1 cellular context compared by ENCODE assay signal in the genomic region with DNA sequence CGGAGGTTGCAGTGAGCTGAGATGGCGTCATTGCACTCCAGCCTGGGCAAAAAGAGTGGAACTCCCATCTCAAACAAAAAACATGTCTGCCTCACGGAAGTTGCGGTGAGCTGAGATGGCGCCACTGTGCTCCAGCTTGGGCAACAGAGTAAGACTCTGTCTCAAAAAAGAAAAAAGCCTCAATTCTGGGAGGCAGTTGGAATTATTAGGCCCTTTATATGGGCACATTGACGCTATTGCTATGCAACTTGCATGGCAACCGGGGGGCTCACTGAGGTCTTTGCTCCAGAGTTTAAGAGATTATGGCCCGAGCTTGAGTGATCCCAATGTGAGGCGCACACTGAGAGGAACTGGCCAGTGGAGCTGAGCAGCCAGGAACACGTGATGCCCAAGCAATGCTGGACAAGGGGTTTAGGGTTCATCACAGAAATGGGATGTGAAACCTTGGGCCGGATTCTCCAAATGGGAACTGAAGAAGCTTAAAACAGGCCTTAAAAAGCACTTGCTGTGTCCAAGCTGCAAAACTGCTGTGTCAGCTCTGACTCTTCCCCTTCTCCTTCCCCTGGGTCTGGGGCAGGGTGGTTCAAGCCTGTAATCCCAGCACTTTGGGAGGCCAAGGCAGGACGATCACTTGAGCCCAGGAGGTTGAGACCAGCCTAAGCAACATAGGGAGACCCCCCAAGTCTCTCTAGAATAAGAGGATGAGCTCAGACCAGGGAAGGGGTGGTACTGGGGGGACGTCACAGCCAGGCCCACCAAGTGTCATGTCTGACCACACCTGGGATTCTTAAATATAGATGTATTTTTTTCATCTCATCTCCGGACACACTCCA.
A peak's percentile ranks its signal among the peaks of the same experiment; 100 is the strongest.
TF ChIP-seq lines count a peak whose summit lies in the region.

No MANE protein-coding gene starts in this region.

TF ChIP-seq in A549, 52 proteins besides CTCF, POLR2A, EP300 and RAD21:
- TF ChIP-seq MAZ (IDR thresholded peaks at IDR 0.05; ENCODE audit: borderline replicate concordance, low read depth, low read length) (0 out of 2 replicates have a peak, but pooled peaks have one; percentile 6), NR3C1 (IDR thresholded peaks at IDR 0.05) (no peak), NPAS2 (CRISPR knock-in tag; IDR thresholded peaks at IDR 0.05; ENCODE audit: borderline replicate concordance) (peak; percentile 70), EHF (CRISPR knock-in tag; IDR thresholded peaks at IDR 0.05) (no peak; the same call in 1 of the 2 replicates), GATA3 (IDR thresholded peaks at IDR 0.05; ENCODE audit: borderline replicate concordance) (peak; percentile 70), ZFP36 (IDR thresholded peaks at IDR 0.05; ENCODE audit: borderline replicate concordance, partially characterized antibody) (no peak), PHF8 (IDR thresholded peaks at IDR 0.05; ENCODE audit: borderline replicate concordance, low read depth) (no peak), KDM1A (IDR thresholded peaks at IDR 0.05; ENCODE audit: low read depth) (no peak), ESRRA (IDR thresholded peaks at IDR 0.05; ENCODE audit: borderline replicate concordance, low read length) (no peak), ZSCAN20 (CRISPR knock-in tag; IDR thresholded peaks at IDR 0.05) (peak; percentile 6; the same call in 1 of the 2 replicates), KDM5A (IDR thresholded peaks at IDR 0.05) (no peak), CBX2 (IDR thresholded peaks at IDR 0.05; ENCODE audit: borderline replicate concordance, low read depth) (no peak), FOSL2 (IDR thresholded peaks at IDR 0.05) (no peak), FOSL2 (CRISPR knock-in tag; IDR thresholded peaks at IDR 0.05) (peak; percentile 33), ZC3H11A (IDR thresholded peaks at IDR 0.05) (no peak), HOXB13 (CRISPR knock-in tag; IDR thresholded peaks at IDR 0.05; ENCODE audit: low read depth) (peak; percentile 60; the same call in 1 of the 2 replicates), HOXA7 (CRISPR knock-in tag; IDR thresholded peaks at IDR 0.05) (peak; percentile 99), HDAC2 (IDR thresholded peaks at IDR 0.05) (no peak), HOXB5 (CRISPR knock-in tag; IDR thresholded peaks at IDR 0.05) (peak; percentile 38; the same call in 1 of the 2 replicates), MAFK (IDR thresholded peaks at IDR 0.05; ENCODE audit: partially characterized antibody) (peak; percentile 100), TFCP2L1 (CRISPR knock-in tag; IDR thresholded peaks at IDR 0.05) (peak; percentile 97), RCOR1 (IDR thresholded peaks at IDR 0.05; ENCODE audit: low read depth, low read length) (no peak), FOSB (CRISPR knock-in tag; IDR thresholded peaks at IDR 0.05) (peak; percentile 98), ZNF302 (CRISPR knock-in tag; IDR thresholded peaks at IDR 0.05) (no peak), SREBF2 (IDR thresholded peaks at IDR 0.05) (no peak), JUN (IDR thresholded peaks at IDR 0.05) (peak; percentile 99; a peak in 4 of 5 replicates), MYC (IDR thresholded peaks at IDR 0.05; ENCODE audit: borderline replicate concordance, low read length) (no peak), CHD2 (IDR thresholded peaks at IDR 0.05; ENCODE audit: low read length, partially characterized antibody) (peak; percentile 55), CBX8 (IDR thresholded peaks at IDR 0.05) (no peak), JUNB (IDR thresholded peaks at IDR 0.05) (no peak), RARB (CRISPR knock-in tag; IDR thresholded peaks at IDR 0.05) (peak; percentile 91), POLR2AphosphoS2 (conservative IDR thresholded peaks at IDR 0.05; ENCODE audit: low read length) (peak; percentile 80), EHMT2 (IDR thresholded peaks at IDR 0.05; ENCODE audit: low read depth) (no peak; the same call in 1 of the 2 replicates), RFX5 (IDR thresholded peaks at IDR 0.05) (no peak), RNF2 (IDR thresholded peaks at IDR 0.05; ENCODE audit: borderline replicate concordance, low read depth) (no peak), CEBPB (IDR thresholded peaks at IDR 0.05) (peak in 1 of 2 experiments; percentile 2; a peak in 2 of 4 replicates), BHLHE40 (IDR thresholded peaks at IDR 0.05; ENCODE audit: low read depth, low read length) (no peak), HEYL (CRISPR knock-in tag; IDR thresholded peaks at IDR 0.05) (peak; percentile 31), NFE2L2 (conservative IDR thresholded peaks at IDR 0.05; ENCODE audit: low read length) (peak; percentile 18), CHD4 (IDR thresholded peaks at IDR 0.05; ENCODE audit: borderline replicate concordance) (no peak), TP53 (CRISPR knock-in tag; IDR thresholded peaks at IDR 0.05) (peak; percentile 93), SMC3 (IDR thresholded peaks at IDR 0.05) (peak; percentile 15; the same call in 1 of the 3 replicates), FOXS1 (CRISPR knock-in tag; IDR thresholded peaks at IDR 0.05) (0 out of 2 replicates have a peak, but pooled peaks have one; percentile 39)
- TF ChIP-seq, protein P1, sequence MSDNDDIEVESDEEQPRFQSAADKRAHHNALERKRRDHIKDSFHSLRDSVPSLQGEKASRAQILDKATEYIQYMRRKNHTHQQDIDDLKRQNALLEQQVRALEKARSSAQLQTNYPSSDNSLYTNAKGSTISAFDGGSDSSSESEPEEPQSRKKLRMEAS (IDR thresholded peaks at IDR 0.05): peak; percentile 81
- TF ChIP-seq, protein P2, sequence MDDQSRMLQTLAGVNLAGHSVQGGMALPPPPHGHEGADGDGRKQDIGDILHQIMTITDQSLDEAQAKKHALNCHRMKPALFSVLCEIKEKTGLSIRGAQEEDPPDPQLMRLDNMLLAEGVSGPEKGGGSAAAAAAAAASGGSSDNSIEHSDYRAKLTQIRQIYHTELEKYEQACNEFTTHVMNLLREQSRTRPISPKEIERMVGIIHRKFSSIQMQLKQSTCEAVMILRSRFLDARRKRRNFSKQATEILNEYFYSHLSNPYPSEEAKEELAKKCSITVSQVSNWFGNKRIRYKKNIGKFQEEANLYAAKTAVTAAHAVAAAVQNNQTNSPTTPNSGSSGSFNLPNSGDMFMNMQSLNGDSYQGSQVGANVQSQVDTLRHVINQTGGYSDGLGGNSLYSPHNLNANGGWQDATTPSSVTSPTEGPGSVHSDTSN (IDR thresholded peaks at IDR 0.05): peak; percentile 95
- TF ChIP-seq, protein P3, sequence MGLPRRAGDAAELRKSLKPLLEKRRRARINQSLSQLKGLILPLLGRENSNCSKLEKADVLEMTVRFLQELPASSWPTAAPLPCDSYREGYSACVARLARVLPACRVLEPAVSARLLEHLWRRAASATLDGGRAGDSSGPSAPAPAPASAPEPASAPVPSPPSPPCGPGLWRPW (IDR thresholded peaks at IDR 0.05): no peak
- TF ChIP-seq, protein P4, sequence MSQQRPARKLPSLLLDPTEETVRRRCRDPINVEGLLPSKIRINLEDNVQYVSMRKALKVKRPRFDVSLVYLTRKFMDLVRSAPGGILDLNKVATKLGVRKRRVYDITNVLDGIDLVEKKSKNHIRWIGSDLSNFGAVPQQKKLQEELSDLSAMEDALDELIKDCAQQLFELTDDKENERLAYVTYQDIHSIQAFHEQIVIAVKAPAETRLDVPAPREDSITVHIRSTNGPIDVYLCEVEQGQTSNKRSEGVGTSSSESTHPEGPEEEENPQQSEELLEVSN (IDR thresholded peaks at IDR 0.05; ENCODE audit: borderline replicate concordance, low read depth): 0 out of 2 replicates have a peak, but pooled peaks have one; percentile 21
- TF ChIP-seq, protein P5, sequence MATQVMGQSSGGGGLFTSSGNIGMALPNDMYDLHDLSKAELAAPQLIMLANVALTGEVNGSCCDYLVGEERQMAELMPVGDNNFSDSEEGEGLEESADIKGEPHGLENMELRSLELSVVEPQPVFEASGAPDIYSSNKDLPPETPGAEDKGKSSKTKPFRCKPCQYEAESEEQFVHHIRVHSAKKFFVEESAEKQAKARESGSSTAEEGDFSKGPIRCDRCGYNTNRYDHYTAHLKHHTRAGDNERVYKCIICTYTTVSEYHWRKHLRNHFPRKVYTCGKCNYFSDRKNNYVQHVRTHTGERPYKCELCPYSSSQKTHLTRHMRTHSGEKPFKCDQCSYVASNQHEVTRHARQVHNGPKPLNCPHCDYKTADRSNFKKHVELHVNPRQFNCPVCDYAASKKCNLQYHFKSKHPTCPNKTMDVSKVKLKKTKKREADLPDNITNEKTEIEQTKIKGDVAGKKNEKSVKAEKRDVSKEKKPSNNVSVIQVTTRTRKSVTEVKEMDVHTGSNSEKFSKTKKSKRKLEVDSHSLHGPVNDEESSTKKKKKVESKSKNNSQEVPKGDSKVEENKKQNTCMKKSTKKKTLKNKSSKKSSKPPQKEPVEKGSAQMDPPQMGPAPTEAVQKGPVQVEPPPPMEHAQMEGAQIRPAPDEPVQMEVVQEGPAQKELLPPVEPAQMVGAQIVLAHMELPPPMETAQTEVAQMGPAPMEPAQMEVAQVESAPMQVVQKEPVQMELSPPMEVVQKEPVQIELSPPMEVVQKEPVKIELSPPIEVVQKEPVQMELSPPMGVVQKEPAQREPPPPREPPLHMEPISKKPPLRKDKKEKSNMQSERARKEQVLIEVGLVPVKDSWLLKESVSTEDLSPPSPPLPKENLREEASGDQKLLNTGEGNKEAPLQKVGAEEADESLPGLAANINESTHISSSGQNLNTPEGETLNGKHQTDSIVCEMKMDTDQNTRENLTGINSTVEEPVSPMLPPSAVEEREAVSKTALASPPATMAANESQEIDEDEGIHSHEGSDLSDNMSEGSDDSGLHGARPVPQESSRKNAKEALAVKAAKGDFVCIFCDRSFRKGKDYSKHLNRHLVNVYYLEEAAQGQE (IDR thresholded peaks at IDR 0.05): 0 out of 2 replicates have a peak, but pooled peaks have one; percentile 26
- TF ChIP-seq, protein P6, sequence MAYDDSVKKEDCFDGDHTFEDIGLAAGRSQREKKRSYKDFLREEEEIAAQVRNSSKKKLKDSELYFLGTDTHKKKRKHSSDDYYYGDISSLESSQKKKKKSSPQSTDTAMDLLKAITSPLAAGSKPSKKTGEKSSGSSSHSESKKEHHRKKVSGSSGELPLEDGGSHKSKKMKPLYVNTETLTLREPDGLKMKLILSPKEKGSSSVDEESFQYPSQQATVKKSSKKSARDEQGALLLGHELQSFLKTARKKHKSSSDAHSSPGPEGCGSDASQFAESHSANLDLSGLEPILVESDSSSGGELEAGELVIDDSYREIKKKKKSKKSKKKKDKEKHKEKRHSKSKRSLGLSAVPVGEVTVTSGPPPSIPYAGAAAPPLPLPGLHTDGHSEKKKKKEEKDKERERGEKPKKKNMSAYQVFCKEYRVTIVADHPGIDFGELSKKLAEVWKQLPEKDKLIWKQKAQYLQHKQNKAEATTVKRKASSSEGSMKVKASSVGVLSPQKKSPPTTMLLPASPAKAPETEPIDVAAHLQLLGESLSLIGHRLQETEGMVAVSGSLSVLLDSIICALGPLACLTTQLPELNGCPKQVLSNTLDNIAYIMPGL (CRISPR knock-in tag; IDR thresholded peaks at IDR 0.05; ENCODE audit: borderline replicate concordance): peak; percentile 28
- TF ChIP-seq, protein P7, sequence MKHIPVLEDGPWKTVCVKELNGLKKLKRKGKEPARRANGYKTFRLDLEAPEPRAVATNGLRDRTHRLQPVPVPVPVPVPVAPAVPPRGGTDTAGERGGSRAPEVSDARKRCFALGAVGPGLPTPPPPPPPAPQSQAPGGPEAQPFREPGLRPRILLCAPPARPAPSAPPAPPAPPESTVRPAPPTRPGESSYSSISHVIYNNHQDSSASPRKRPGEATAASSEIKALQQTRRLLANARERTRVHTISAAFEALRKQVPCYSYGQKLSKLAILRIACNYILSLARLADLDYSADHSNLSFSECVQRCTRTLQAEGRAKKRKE (CRISPR knock-in tag; IDR thresholded peaks at IDR 0.05; ENCODE audit: low read depth): peak; percentile 90
- TF ChIP-seq, protein P8, sequence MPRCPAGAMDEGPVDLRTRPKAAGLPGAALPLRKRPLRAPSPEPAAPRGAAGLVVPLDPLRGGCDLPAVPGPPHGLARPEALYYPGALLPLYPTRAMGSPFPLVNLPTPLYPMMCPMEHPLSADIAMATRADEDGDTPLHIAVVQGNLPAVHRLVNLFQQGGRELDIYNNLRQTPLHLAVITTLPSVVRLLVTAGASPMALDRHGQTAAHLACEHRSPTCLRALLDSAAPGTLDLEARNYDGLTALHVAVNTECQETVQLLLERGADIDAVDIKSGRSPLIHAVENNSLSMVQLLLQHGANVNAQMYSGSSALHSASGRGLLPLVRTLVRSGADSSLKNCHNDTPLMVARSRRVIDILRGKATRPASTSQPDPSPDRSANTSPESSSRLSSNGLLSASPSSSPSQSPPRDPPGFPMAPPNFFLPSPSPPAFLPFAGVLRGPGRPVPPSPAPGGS (IDR thresholded peaks at IDR 0.05): peak; percentile 94
- TF ChIP-seq, protein P9, sequence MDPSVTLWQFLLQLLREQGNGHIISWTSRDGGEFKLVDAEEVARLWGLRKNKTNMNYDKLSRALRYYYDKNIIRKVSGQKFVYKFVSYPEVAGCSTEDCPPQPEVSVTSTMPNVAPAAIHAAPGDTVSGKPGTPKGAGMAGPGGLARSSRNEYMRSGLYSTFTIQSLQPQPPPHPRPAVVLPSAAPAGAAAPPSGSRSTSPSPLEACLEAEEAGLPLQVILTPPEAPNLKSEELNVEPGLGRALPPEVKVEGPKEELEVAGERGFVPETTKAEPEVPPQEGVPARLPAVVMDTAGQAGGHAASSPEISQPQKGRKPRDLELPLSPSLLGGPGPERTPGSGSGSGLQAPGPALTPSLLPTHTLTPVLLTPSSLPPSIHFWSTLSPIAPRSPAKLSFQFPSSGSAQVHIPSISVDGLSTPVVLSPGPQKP (IDR thresholded peaks at IDR 0.05; ENCODE audit: low read depth, low read length): no peak
- TF ChIP-seq, protein P10, sequence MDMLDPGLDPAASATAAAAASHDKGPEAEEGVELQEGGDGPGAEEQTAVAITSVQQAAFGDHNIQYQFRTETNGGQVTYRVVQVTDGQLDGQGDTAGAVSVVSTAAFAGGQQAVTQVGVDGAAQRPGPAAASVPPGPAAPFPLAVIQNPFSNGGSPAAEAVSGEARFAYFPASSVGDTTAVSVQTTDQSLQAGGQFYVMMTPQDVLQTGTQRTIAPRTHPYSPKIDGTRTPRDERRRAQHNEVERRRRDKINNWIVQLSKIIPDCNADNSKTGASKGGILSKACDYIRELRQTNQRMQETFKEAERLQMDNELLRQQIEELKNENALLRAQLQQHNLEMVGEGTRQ (IDR thresholded peaks at IDR 0.05): peak; percentile 84
